In genomic region chr17:40450175-40450574, GRCh38 we compare ENCODE assay signal across 8 cellular contexts. TPM values are rescaled to one million over a fixed set of nuclear protein-coding genes. Genes with fewer than 3 reads are reported as not detected.
DNase-seq lines count a peak whose midpoint lies in the region; ATAC-seq and TF ChIP-seq lines count a peak whose summit lies in the region.

No MANE protein-coding gene starts in this region.

- TF ChIP-seq CTCF in ascending aorta (IDR thresholded peaks at IDR 0.05) (peak in 2 of 3 experiments; percentile 29 to 32), lung (IDR thresholded peaks at IDR 0.05; ENCODE audit: control extremely low read depth, extremely low read depth) (no peak)

- H3K27me3 ChIP-seq in ascending aorta = no peaks in the 10 kb centered on the region
- H3K27me3 ChIP-seq in lung (ENCODE audit: control insufficient read depth, insufficient read depth) = no peaks in the 10 kb centered on the region

- 68 to 80% methylated on average over 3 of the region's 3 CpGs for WGBS in lung, 2 donors

- ATAC-seq in lung (ENCODE audit: insufficient read depth, low FRiP score) (peak; percentile 10), GM21360 (IDR thresholded peaks at IDR 0.05; ENCODE audit: unreplicated experiment) (no peak), HG02759 (IDR thresholded peaks at IDR 0.05; ENCODE audit: unreplicated experiment) (no peak), GM18511 (IDR thresholded peaks at IDR 0.05; ENCODE audit: unreplicated experiment) (no peak)

- H3K27ac ChIP-seq in ascending aorta (peak overlapping the region; percentile 73 to 86), lung (ENCODE audit: low read depth in 1 of 2, low read length in 1 of 2) (peak overlapping the region in 1 of 2 donors; percentile 18)

- H3K36me3 ChIP-seq in ascending aorta (peaks cover 9 to 14% of the 10 kb centered on the region in 2 donors), lung (ENCODE audit: control insufficient read depth in 2 of 2, insufficient read depth in 2 of 2, low read length in 2 of 2) (peaks cover 0 to 22% of the 10 kb centered on the region in 2 donors)

- DNase-seq in NCI-H510A treated with DMSO at 0.1 percent for 48 hours (lab: John Stamatoyannopoulos, UW) = peak; percentile 9
- DNase-seq in NCI-H510A (lab: John Stamatoyannopoulos, UW) = no peak
- peak; percentile 17 for DNase-seq in NCI-H146 treated with DMSO at 0.1 percent for 48 hours (lab: John Stamatoyannopoulos, UW; ENCODE audit: unreplicated experiment)
- no peak for DNase-seq in ascending aorta (ENCODE audit: low spot score in 2 of 2)
- no peak for DNase-seq in lung (ENCODE audit: low spot score)

- H3K9me3 ChIP-seq in ascending aorta (no peaks in the 10 kb centered on the region), lung (ENCODE audit: control insufficient read depth in 2 of 2, insufficient read depth in 1 of 2, low read length in 1 of 2) (no peaks in the 10 kb centered on the region)

- intact Hi-C loops in ascending aorta (cut with DNase I) = loop anchor here (5.0 kb wide), 1 partner anchor 138 kb away; no protein-coding TSS in a partner anchor

- H3K4me1 ChIP-seq in ascending aorta (peaks cover 35 to 47% of the 10 kb centered on the region in 2 donors), lung (ENCODE audit: control insufficient read depth in 2 of 2, insufficient read depth in 2 of 2, low read length in 2 of 2) (peaks cover 0 to 35% of the 10 kb centered on the region in 2 donors)

- H3K4me3 ChIP-seq in ascending aorta (no peak overlapping the region), lung (no peak overlapping the region)

RNA-seq across cellular contexts. Expression of gene IGFBP4, which starts 6.9 kb away (rescaled TPM):
- 1,295 TPM for total RNA-seq in ascending aorta
- 100 to 1,000 TPM; 205 to 565 TPM for total RNA-seq in lung
- polyA plus RNA-seq in lung = 100 to 1,000 TPM; 197 to 225 TPM

RNA-seq across cellular contexts. Expression of gene TOP2A, which starts 32.5 kb away (rescaled TPM):
- total RNA-seq in ascending aorta = 0.11 TPM
- 10 to 100 TPM in 1 of 2 donors, 1 to 10 TPM in 1; 5.9 to 21.6 TPM for total RNA-seq in lung
- polyA plus RNA-seq in lung = 10 to 100 TPM in 1 of 2 donors, 1 to 10 TPM in 1; 2.6 to 13.4 TPM

RNA-seq across cellular contexts. Expression of gene TNS4, which starts 51.2 kb away (rescaled TPM):
- total RNA-seq in ascending aorta (not detected), lung (1 to 10 TPM in 1 of 2 donors, under 1 TPM in 1; 0.17 to 6.8 TPM)
- polyA plus RNA-seq in lung = 1 to 10 TPM; 2.0 to 2.3 TPM

Comparison
In these comparisons a context has a peak if more than half of its experiments do, and no peak if none do; other contexts are left out.
1. DNase-seq: peak in NCI-H510A treated with DMSO at 0.1 percent for 48 hours (single experiment) and NCI-H146 treated with DMSO at 0.1 percent for 48 hours (single experiment); none in NCI-H510A (single experiment), ascending aorta (0 of 2) and lung (single experiment).